ENCODE assay signal across 16 cellular contexts in the genomic region with DNA sequence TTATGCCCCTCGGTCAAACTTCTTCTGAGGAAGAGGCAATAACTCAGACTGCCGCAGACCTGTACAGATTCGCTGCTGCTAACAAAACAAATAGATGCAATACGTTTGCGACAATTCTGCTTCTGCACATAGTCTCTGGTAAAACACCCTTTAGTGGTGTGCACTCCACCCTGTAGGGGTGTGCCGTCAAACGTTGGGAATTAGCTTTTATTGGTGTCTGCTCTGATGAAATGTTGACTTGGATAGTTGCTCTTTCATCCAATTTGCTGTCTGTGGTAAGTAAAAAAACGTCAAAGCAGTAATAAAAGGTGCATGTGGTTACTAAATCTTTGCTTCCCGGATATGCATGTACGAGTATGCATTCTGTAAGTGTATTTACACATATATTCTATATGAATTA.
DNase-seq lines count a peak whose midpoint lies in the region; ATAC-seq, FAIRE-seq and TF ChIP-seq lines count a peak whose summit lies in the region.
"Had no signal": no experiment of that assay in that cellular context is flagged by ENCODE, and none has a peak within 500 bp of the region (broad histone marks: within the 10 kb centered on the region; RNA-seq: fewer than 3 reads in every experiment).

No MANE protein-coding gene starts in this region.

- CTCF ChIA-PET in K562 (lab: Yijun Ruan, JAX; ENCODE audit: low intra/inter-chr PET ratio): interaction anchor here (0.7 kb wide), 1 partner anchor 35 kb away, joined by 3 read pairs; no protein-coding TSS in a partner anchor

- no peak overlapping the region for H3K4me3 ChIP-seq in K562
- H3K4me3 ChIP-seq: HAP-1 had no signal

- peak; percentile 4 for DNase-seq in EH (ENCODE audit: low read depth)
- no peak for DNase-seq in K562 (ENCODE audit: extremely low read depth in 1 of 4, low spot score in 3 of 4)
- peak; percentile 26 to 30 for DNase-seq in left colon
- no peak for DNase-seq in natural killer cell
- DNase-seq in mesothelial cell of epicardium (ENCODE audit: low spot score in 2 of 2, unreplicated experiment in 2 of 2): no peak
- DNase-seq: CD8-positive, alpha-beta T cell; COR-L47; DND-41; GF-D8 had no signal

- peaks cover 0 to 3% of the 10 kb centered on the region in 2 donors for H3K27me3 Mint-ChIP-seq in natural killer cell (ENCODE audit: low read depth in 2 of 2)
- H3K27me3 Mint-ChIP-seq in mesothelial cell of epicardium (ENCODE audit: low read depth): no peaks in the 10 kb centered on the region
- H3K27me3 Mint-ChIP-seq: B cell had no signal

- no peak overlapping the region for H3K9ac ChIP-seq in K562 (ENCODE audit: insufficient read depth in 1 of 2, low read depth in 2 of 2, low read length in 2 of 2)

- ATAC-seq in K562 (peak; percentile 22; the same call in 1 of the 3 replicates), left colon (peak; percentile 100), HG03025 (IDR thresholded peaks at IDR 0.05; ENCODE audit: low FRiP score, unreplicated experiment) (no peak), GM18867 (IDR thresholded peaks at IDR 0.05; ENCODE audit: unreplicated experiment) (no peak), natural killer cell (no peak)
- ATAC-seq: CD8-positive, alpha-beta T cell had no signal

- no peak overlapping the region for H3K27ac ChIP-seq in K562 (ENCODE audit: extremely low read depth, low read depth, low read length)

- WGBS in K562 (ENCODE audit: insufficient coverage, low coverage, missing lambda C conversion rate): 58% methylated on average over 10 of the region's 10 CpGs

- intact Hi-C loops in K562 (cut with micrococcal nuclease) (no loop called here), left colon (cut with DNase I, micrococcal nuclease) (no loop called here), natural killer cell (cut with micrococcal nuclease) (no loop called here)

- H3K36me3 ChIP-seq in K562 (ENCODE audit: control insufficient read depth, insufficient read depth, low read length): no peaks in the 10 kb centered on the region
- H3K36me3 ChIP-seq: HAP-1 had no signal

- TF ChIP-seq EP300 in K562 (IDR thresholded peaks at IDR 0.05; ENCODE audit: low read length): no peak

- in situ Hi-C loops in K562 (cut with MboI): no loop called here

- no peaks in the 10 kb centered on the region for H3K79me2 ChIP-seq in K562 (ENCODE audit: control insufficient read depth, insufficient read depth, low read length)

- H3K4me3 Mint-ChIP-seq in natural killer cell (no peak overlapping the region), mesothelial cell of epicardium (no peak overlapping the region)
- H3K4me3 Mint-ChIP-seq: B cell; CD14-positive monocyte; CD8-positive, alpha-beta T cell had no signal

- FAIRE-seq in K562 (lab: Jason Lieb, UNC): no peak
- FAIRE-seq: A204.1, H1 had no signal

- POLR2A ChIA-PET in K562 (lab: Yijun Ruan, JAX): no interaction called here

- no peaks in the 10 kb centered on the region for H4K20me1 ChIP-seq in K562 (replicated peaks; ENCODE audit: control insufficient read depth, insufficient read depth, low read length)

- no peak for TF ChIP-seq RAD21 in K562 (CRISPR knock-in tag; conservative IDR thresholded peaks at IDR 0.05 in 1 of 2, IDR thresholded peaks at IDR 0.05 in 1 of 2)

- no TSS peak for BruUV-seq in K562 (replicated peaks; lab: Mats Ljungman, UMichigan)

- no peak overlapping the region; the same call in 1 of the 2 replicates for H3K4me2 ChIP-seq in K562 (ENCODE audit: insufficient read depth, low read length)

- H3K9me3 ChIP-seq in K562 (replicated peaks; ENCODE audit: control insufficient read depth, insufficient read depth, low read depth, low read length): no peaks in the 10 kb centered on the region
- H3K9me3 ChIP-seq: HAP-1 had no signal

- no peak for TF ChIP-seq POLR2A in K562 (conservative IDR thresholded peaks at IDR 0.05)

- H3K9me3 Mint-ChIP-seq in natural killer cell (no peaks in the 10 kb centered on the region), mesothelial cell of epicardium (no peaks in the 10 kb centered on the region)
- H3K9me3 Mint-ChIP-seq: CD8-positive, alpha-beta T cell had no signal

- H3K9me1 ChIP-seq in K562 (ENCODE audit: control insufficient read depth, insufficient read depth, low read length): no peaks in the 10 kb centered on the region

- no peaks in the 10 kb centered on the region for H3K36me3 Mint-ChIP-seq in natural killer cell
- no peaks in the 10 kb centered on the region for H3K36me3 Mint-ChIP-seq in mesothelial cell of epicardium
- H3K36me3 Mint-ChIP-seq: CD14-positive monocyte; CD8-positive, alpha-beta T cell had no signal

- TF ChIP-seq CTCF in K562 (IDR thresholded peaks at IDR 0.05 in 2 of 3, conservative IDR thresholded peaks at IDR 0.05 in 1 of 3; ENCODE audit: insufficient read depth in 2 of 3, low read depth in 1 of 3, low read length in 3 of 3): no peak
- TF ChIP-seq CTCF in natural killer cell (IDR thresholded peaks at IDR 0.05): no peak
- no peak for TF ChIP-seq CTCF in mesothelial cell of epicardium (IDR thresholded peaks at IDR 0.05; ENCODE audit: unreplicated experiment)

- no peak overlapping the region for H3K27ac Mint-ChIP-seq in natural killer cell
- no peak overlapping the region for H3K27ac Mint-ChIP-seq in mesothelial cell of epicardium
- H3K27ac Mint-ChIP-seq: B cell; CD14-positive monocyte; CD8-positive, alpha-beta T cell had no signal

- H3K4me1 ChIP-seq in K562 (replicated peaks in 1 of 2; ENCODE audit: control insufficient read depth in 2 of 2, insufficient read depth in 2 of 2, low read length in 2 of 2): no peaks in the 10 kb centered on the region

- H2AFZ ChIP-seq in K562 (ENCODE audit: low read depth, low read length): peak overlapping the region; percentile 63

- no peaks in the 10 kb centered on the region for H3K4me1 Mint-ChIP-seq in natural killer cell
- peaks cover 4% of the 10 kb centered on the region for H3K4me1 Mint-ChIP-seq in mesothelial cell of epicardium
- H3K4me1 Mint-ChIP-seq: B cell, CD14-positive monocyte had no signal

- no peaks in the 10 kb centered on the region for H3K27me3 ChIP-seq in K562 (ENCODE audit: control insufficient read depth in 2 of 2, insufficient read depth in 2 of 2, low read length in 2 of 2)

TF ChIP-seq in K562, 482 proteins besides CTCF, POLR2A, EP300 and RAD21:
- TF ChIP-seq ESRRA (IDR thresholded peaks at IDR 0.05; ENCODE audit: borderline replicate concordance, low read depth): no peak

Comparison
In these comparisons a context has a peak if more than half of its experiments do, and no peak if none do; other contexts are left out.
1. DNase-seq: peak in EH (single experiment) and left colon (2 of 2); none in K562 (0 of 4), natural killer cell (single experiment) and mesothelial cell of epicardium (0 of 2).
2. ATAC-seq: peak in K562 (single experiment) and left colon (single experiment); none in HG03025 (single experiment), GM18867 (single experiment) and natural killer cell (0 of 3).